ENCODE assay signal across 8 cellular contexts in genomic region chr13:44312898-44313551, GRCh38.
DNase-seq lines count a peak whose midpoint lies in the region; ATAC-seq, FAIRE-seq and TF ChIP-seq lines count a peak whose summit lies in the region.

No MANE protein-coding gene starts in this region.

- DNase-seq in activated CD8-positive, alpha-beta T cell treated with anti-CD3 and anti-CD28 coated beads for 36 hours: no peak
- DNase-seq in activated CD8-positive, alpha-beta T cell treated with anti-CD3 and anti-CD28 coated beads, Interleukin-2, amount 10 ng/mL, durations not matched to agents 7 days and 5 days: no peak
- DNase-seq in RCC 7860 (ENCODE audit: low spot score) (peak; percentile 67), fibroblast of peridontal ligament (ENCODE audit: extremely low read depth) (peak; percentile 86), stomach (no peak), left ventricle myocardium inferior (no peak), pons (ENCODE audit: low spot score) (no peak), DMS 273 (lab: John Stamatoyannopoulos, UW; ENCODE audit: unreplicated experiment) (no peak)

- no peak for FAIRE-seq in RCC 7860 (lab: Jason Lieb, UNC)

- H3K4me1 ChIP-seq in stomach (peaks cover 5 to 70% (median 47%) of the 10 kb centered on the region in 4 donors), left ventricle myocardium inferior (peaks cover 24% of the 10 kb centered on the region)

- ATAC-seq in activated CD8-positive, alpha-beta T cell treated with anti-CD3 and anti-CD28 coated beads for 36 hours: peak; percentile 88
- ATAC-seq in activated CD8-positive, alpha-beta T cell treated with anti-CD3 and anti-CD28 coated beads, Interleukin-2, amount 10 ng/mL, durations not matched to agents 7 days and 5 days: no peak

- peaks cover 10% of the 10 kb centered on the region for H3K4me1 Mint-ChIP-seq in activated CD8-positive, alpha-beta T cell treated with anti-CD3 and anti-CD28 coated beads for 36 hours (ENCODE audit: low read depth)
- no peaks in the 10 kb centered on the region for H3K4me1 Mint-ChIP-seq in activated CD8-positive, alpha-beta T cell treated with anti-CD3 and anti-CD28 coated beads, Interleukin-2, amount 10 ng/mL, durations not matched to agents 7 days and 5 days (ENCODE audit: low read depth)

- intact Hi-C loops in activated CD8-positive, alpha-beta T cell treated with anti-CD3 and anti-CD28 coated beads for 36 hours (cut with micrococcal nuclease): no loop called here
- intact Hi-C loops in stomach (cut with DNase I; ENCODE audit: low total_unique reads): no loop called here
- intact Hi-C loops in left ventricle myocardium inferior (cut with micrococcal nuclease): no loop called here

- no peaks in the 10 kb centered on the region for H3K9me3 Mint-ChIP-seq in activated CD8-positive, alpha-beta T cell treated with anti-CD3 and anti-CD28 coated beads for 36 hours
- H3K9me3 Mint-ChIP-seq in activated CD8-positive, alpha-beta T cell treated with anti-CD3 and anti-CD28 coated beads, Interleukin-2, amount 10 ng/mL, durations not matched to agents 7 days and 5 days (ENCODE audit: insufficient read depth): no peaks in the 10 kb centered on the region

- TF ChIP-seq EP300 in stomach (IDR thresholded peaks at IDR 0.05): no peak

- H3K4me3 Mint-ChIP-seq in activated CD8-positive, alpha-beta T cell treated with anti-CD3 and anti-CD28 coated beads for 36 hours: no peak overlapping the region
- H3K4me3 Mint-ChIP-seq in activated CD8-positive, alpha-beta T cell treated with anti-CD3 and anti-CD28 coated beads, Interleukin-2, amount 10 ng/mL, durations not matched to agents 7 days and 5 days: no peak overlapping the region

- no peaks in the 10 kb centered on the region for H3K27me3 ChIP-seq in stomach
- no peaks in the 10 kb centered on the region for H3K27me3 ChIP-seq in left ventricle myocardium inferior (ENCODE audit: low read depth)

- no peak for TF ChIP-seq CTCF in activated CD8-positive, alpha-beta T cell treated with anti-CD3 and anti-CD28 coated beads for 36 hours (IDR thresholded peaks at IDR 0.05)
- TF ChIP-seq CTCF in stomach (IDR thresholded peaks at IDR 0.05) (no peak), left ventricle myocardium inferior (IDR thresholded peaks at IDR 0.05; ENCODE audit: borderline replicate concordance) (no peak)

- no peak overlapping the region for H3K4me3 ChIP-seq in stomach
- H3K4me3 ChIP-seq in left ventricle myocardium inferior: no peak overlapping the region

- POLR2A ChIA-PET in activated CD8-positive, alpha-beta T cell treated with anti-CD3 and anti-CD28 coated beads for 36 hours (lab: Charles Lee): no interaction called here
- POLR2A ChIA-PET in activated CD8-positive, alpha-beta T cell treated with anti-CD3 and anti-CD28 coated beads, Interleukin-2, amount 10 ng/mL, durations not matched to agents 7 days and 5 days (lab: Charles Lee): no interaction called here

- CTCF ChIA-PET in activated CD8-positive, alpha-beta T cell treated with anti-CD3 and anti-CD28 coated beads for 36 hours (lab: Charles Lee): no interaction called here
- CTCF ChIA-PET in activated CD8-positive, alpha-beta T cell treated with anti-CD3 and anti-CD28 coated beads, Interleukin-2, amount 10 ng/mL, durations not matched to agents 7 days and 5 days (lab: Charles Lee): interaction anchor here (1.0 kb wide), 1 partner anchor 11 kb away, joined by 3 read pairs; no protein-coding TSS in a partner anchor

- H3K27ac Mint-ChIP-seq in activated CD8-positive, alpha-beta T cell treated with anti-CD3 and anti-CD28 coated beads for 36 hours: no peak overlapping the region
- no peak overlapping the region for H3K27ac Mint-ChIP-seq in activated CD8-positive, alpha-beta T cell treated with anti-CD3 and anti-CD28 coated beads, Interleukin-2, amount 10 ng/mL, durations not matched to agents 7 days and 5 days

- H3K9me3 ChIP-seq in stomach: no peaks in the 10 kb centered on the region
- H3K9me3 ChIP-seq in left ventricle myocardium inferior (replicated peaks): no peaks in the 10 kb centered on the region

- H3K36me3 ChIP-seq in stomach: no peaks in the 10 kb centered on the region
- no peaks in the 10 kb centered on the region for H3K36me3 ChIP-seq in left ventricle myocardium inferior

- peaks cover 8% of the 10 kb centered on the region for H3K27me3 Mint-ChIP-seq in activated CD8-positive, alpha-beta T cell treated with anti-CD3 and anti-CD28 coated beads for 36 hours
- H3K27me3 Mint-ChIP-seq in activated CD8-positive, alpha-beta T cell treated with anti-CD3 and anti-CD28 coated beads, Interleukin-2, amount 10 ng/mL, durations not matched to agents 7 days and 5 days (ENCODE audit: low read depth): peaks cover 11% of the 10 kb centered on the region

- WGBS in stomach, 5 donors: 58 to 90% (median 78%) methylated on average over 2 of the region's 2 CpGs

- H3K27ac ChIP-seq in stomach: peak overlapping the region in 4 of 5 donors; percentile 71 to 93 (median 84)
- H3K27ac ChIP-seq in left ventricle myocardium inferior (replicated peaks): no peak overlapping the region

- no peak for TF ChIP-seq POLR2A in stomach (IDR thresholded peaks at IDR 0.05)

- H3K36me3 Mint-ChIP-seq in activated CD8-positive, alpha-beta T cell treated with anti-CD3 and anti-CD28 coated beads for 36 hours (ENCODE audit: low read depth): no peaks in the 10 kb centered on the region
- no peaks in the 10 kb centered on the region for H3K36me3 Mint-ChIP-seq in activated CD8-positive, alpha-beta T cell treated with anti-CD3 and anti-CD28 coated beads, Interleukin-2, amount 10 ng/mL, durations not matched to agents 7 days and 5 days (ENCODE audit: low read depth)

Comparison
In these comparisons a context has a peak if more than half of its experiments do, and no peak if none do; other contexts are left out.
1. DNase-seq: peak in RCC 7860 (single experiment) and fibroblast of peridontal ligament (single experiment); none in activated CD8-positive, alpha-beta T cell treated with anti-CD3 and anti-CD28 coated beads for 36 hours (single experiment), activated CD8-positive, alpha-beta T cell treated with anti-CD3 and anti-CD28 coated beads, Interleukin-2, amount 10 ng/mL, durations not matched to agents 7 days and 5 days (single experiment), stomach (single experiment), left ventricle myocardium inferior (single experiment), pons (single experiment) and DMS 273 (single experiment).